Comparison of ENCODE assay signal across 8 cellular contexts in the genomic region with DNA sequence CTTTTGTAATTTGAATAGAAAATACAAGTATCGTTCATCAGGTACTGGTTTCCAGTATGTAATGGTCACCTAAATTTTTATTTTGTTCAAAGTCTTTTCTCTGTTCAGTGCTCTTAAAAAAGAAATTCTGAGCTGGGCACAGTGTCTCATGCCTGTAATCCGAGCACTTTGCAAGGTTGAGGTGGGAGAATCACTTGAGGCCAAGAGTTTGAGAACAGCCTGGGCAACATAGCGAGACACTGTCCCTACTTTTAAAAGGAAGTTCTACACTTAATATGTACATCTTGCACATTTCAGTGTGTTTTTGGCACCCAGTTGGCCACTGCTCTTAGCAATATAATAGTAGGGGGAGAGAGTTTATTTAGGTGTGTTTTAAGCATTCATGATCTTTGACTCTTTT. TPM values are rescaled to one million over a fixed set of nuclear protein-coding genes. Genes with fewer than 3 reads are reported as not detected.
A peak's percentile ranks its signal among the peaks of the same experiment; 100 is the strongest.
DNase-seq lines count a peak whose midpoint lies in the region; ATAC-seq and TF ChIP-seq lines count a peak whose summit lies in the region.
"Had no signal": no experiment of that assay in that cellular context is flagged by ENCODE, and none has a peak within 500 bp of the region (broad histone marks: within the 10 kb centered on the region; RNA-seq: fewer than 3 reads in every experiment).

No MANE protein-coding gene starts in this region.

- intact Hi-C loops in colonic mucosa (cut with DNase I) (no loop called here), gastrocnemius medialis (cut with DNase I; ENCODE audit: low total_unique reads) (no loop called here)

- H3K27me3 ChIP-seq in colonic mucosa, result no peaks in the 10 kb centered on the region
- H3K27me3 ChIP-seq in gastrocnemius medialis, result no peaks in the 10 kb centered on the region
- H3K27me3 ChIP-seq: brain microvascular endothelial cell had no signal

- peak overlapping the region; percentile 24; the same call in 1 of the 2 replicates for H3K4me3 ChIP-seq in GM12865 (ENCODE audit: low read depth, low read length)
- H3K4me3 ChIP-seq in colonic mucosa, result no peak overlapping the region
- no peak overlapping the region for H3K4me3 ChIP-seq in gastrocnemius medialis

- ATAC-seq in HG03135 (IDR thresholded peaks at IDR 0.05; ENCODE audit: unreplicated experiment) (peak; percentile 17), gastrocnemius medialis (peak; percentile 6 to 18)

- DNase-seq in GM12865 (ENCODE audit: low read depth) (no peak), colonic mucosa (no peak), gastrocnemius medialis (no peak), AG20443 (ENCODE audit: low spot score) (no peak), NCI-H2029 (lab: John Stamatoyannopoulos, UW) (no peak)
- DNase-seq in stimulated activated CD4-positive, alpha-beta T cell treated with anti-CD3 and anti-CD28 coated beads, Interleukin-4, amount 100 ng/mL, for 4 hours, result no peak
- DNase-seq: brain microvascular endothelial cell had no signal

- H3K9ac ChIP-seq in colonic mucosa (ENCODE audit: low read depth in 2 of 2, low read length in 2 of 2), result no peak overlapping the region

- peak overlapping the region; percentile 23 for H3K27ac ChIP-seq in colonic mucosa
- peak overlapping the region; percentile 45 to 64 (median 62) for H3K27ac ChIP-seq in gastrocnemius medialis

- H3K9me3 ChIP-seq in colonic mucosa (no peaks in the 10 kb centered on the region), gastrocnemius medialis (no peaks in the 10 kb centered on the region)

- in situ Hi-C loops in gastrocnemius medialis (cut with MboI; ENCODE audit: low sequenced_read_pairs in 4 of 4), result no loop called here

- no peak for TF ChIP-seq POLR2A in gastrocnemius medialis (IDR thresholded peaks at IDR 0.05)

- no peak for TF ChIP-seq CTCF in GM12865 (IDR thresholded peaks at IDR 0.05; ENCODE audit: insufficient read depth, low read depth, low read length, missing control alignments)
- TF ChIP-seq CTCF in colonic mucosa (IDR thresholded peaks at IDR 0.05), result no peak
- TF ChIP-seq CTCF in gastrocnemius medialis (IDR thresholded peaks at IDR 0.05 in 4 of 5, conservative IDR thresholded peaks at IDR 0.05 in 1 of 5), result no peak

- H3K36me3 ChIP-seq in colonic mucosa (no peaks in the 10 kb centered on the region), gastrocnemius medialis (no peaks in the 10 kb centered on the region)
- H3K36me3 ChIP-seq: brain microvascular endothelial cell had no signal

- H3K4me1 ChIP-seq in colonic mucosa (peaks cover 6% of the 10 kb centered on the region), gastrocnemius medialis (peaks cover 32 to 35% of the 10 kb centered on the region in 2 donors)

RNA-seq across cellular contexts. Expression of a gene that starts 27.9 kb away (rescaled TPM):
- 10 to 100 TPM; 18.1 to 26.7 TPM for total RNA-seq in colonic mucosa
- total RNA-seq in gastrocnemius medialis, result 10 to 100 TPM; 34.4 to 64.5 (median 42.0) TPM
